Comparison of ENCODE assay signal across 14 cellular contexts in genomic region chr5:176529824-176530195, GRCh38. TPM values are rescaled to one million over a fixed set of nuclear protein-coding genes. Genes with fewer than 3 reads are reported as not detected.
DNase-seq lines count a peak whose midpoint lies in the region; FAIRE-seq and TF ChIP-seq lines count a peak whose summit lies in the region.
"Had no signal": no experiment of that assay in that cellular context is flagged by ENCODE, and none has a peak within 500 bp of the region (broad histone marks: within the 10 kb centered on the region; RNA-seq: fewer than 3 reads in every experiment).

No MANE protein-coding gene starts in this region.

- H3K27me3 ChIP-seq in small intestine (ENCODE audit: control insufficient read depth in 2 of 2, insufficient read depth in 2 of 2, low read length in 2 of 2), result no peaks in the 10 kb centered on the region
- H3K27me3 ChIP-seq in BE2C, result no peaks in the 10 kb centered on the region
- H3K27me3 ChIP-seq: left lung, ovary, tibial artery had no signal

- H3K9me3 ChIP-seq in small intestine (ENCODE audit: control insufficient read depth, low read depth), result no peaks in the 10 kb centered on the region
- H3K9me3 ChIP-seq in BE2C, result no peaks in the 10 kb centered on the region
- H3K9me3 ChIP-seq: HAP-1, left lung, ovary, tibial artery had no signal

- H3K4me1 ChIP-seq in small intestine (ENCODE audit: control insufficient read depth in 2 of 2, insufficient read depth in 1 of 2, low read depth in 1 of 2, low read length in 1 of 2) (peaks cover 6 to 12% of the 10 kb centered on the region in 2 donors), BE2C (peaks cover 52% of the 10 kb centered on the region)

- H3K4me1 Mint-ChIP-seq in activated naive CD4-positive, alpha-beta T cell treated with anti-CD3 and anti-CD28 coated beads for 36 hours (ENCODE audit: low read depth), result peaks cover 52% of the 10 kb centered on the region

- in situ Hi-C loops in GM13977 (cut with MboI; ENCODE audit: low pct_unique_long_range_greater_than_20kb, low sequenced_read_pairs, unreplicated experiment), result no loop called here

- 64 to 80% (median 70%) methylated on average over 9 to 11 of the region's 11 CpGs for WGBS in small intestine, 3 donors

- H3K4me3 ChIP-seq in small intestine (ENCODE audit: low read depth in 1 of 2, low read length in 2 of 2) (no peak overlapping the region), BE2C (ENCODE audit: low read depth, low read length) (no peak overlapping the region)
- H3K4me3 ChIP-seq: HAP-1, left lung, ovary, tibial artery had no signal

- H3K36me3 ChIP-seq in small intestine (ENCODE audit: control insufficient read depth in 2 of 2, insufficient read depth in 2 of 2, low read length in 2 of 2) (peaks cover 28 to 38% of the 10 kb centered on the region in 2 donors), BE2C (peaks cover 67% of the 10 kb centered on the region)
- H3K36me3 ChIP-seq: ovary had no signal

- TF ChIP-seq CTCF in GM13977 (IDR thresholded peaks at IDR 0.05; ENCODE audit: extremely low read depth, insufficient read depth, missing control alignments) (no peak), RWPE1 (conservative IDR thresholded peaks at IDR 0.05; ENCODE audit: low read depth) (no peak), BE2C (IDR thresholded peaks at IDR 0.05; ENCODE audit: low read depth, low read length) (no peak)

- H3K4me3 Mint-ChIP-seq in activated naive CD4-positive, alpha-beta T cell treated with anti-CD3 and anti-CD28 coated beads for 36 hours, result peak overlapping the region; percentile 57

- DNase-seq in GM13977 (ENCODE audit: low spot score), result peak; percentile 54
- DNase-seq in RWPE1 (ENCODE audit: low spot score), result no peak
- DNase-seq in activated naive CD4-positive, alpha-beta T cell treated with anti-CD3 and anti-CD28 coated beads for 36 hours, result peak; percentile 70
- DNase-seq in small intestine, result peak; percentile 45
- no peak for DNase-seq in SHP77 (lab: John Stamatoyannopoulos, UW)
- no peak for DNase-seq in BE2C
- no peak for DNase-seq in NCI-H524 treated with DMSO at 0.1 percent for 48 hours (lab: John Stamatoyannopoulos, UW)
- DNase-seq: DMS153, NCI-H748 treated with DMSO at 0.1 percent for 48 hours, SW 1271, tibial artery had no signal

- H3K27ac Mint-ChIP-seq in activated naive CD4-positive, alpha-beta T cell treated with anti-CD3 and anti-CD28 coated beads for 36 hours, result peak overlapping the region; percentile 81

- POLR2A ChIA-PET in RWPE1 (lab: Yijun Ruan, JAX; ENCODE audit: low non-redundant PET), result no interaction called here

- CTCF ChIA-PET in RWPE1 (lab: Yijun Ruan, JAX), result interaction anchor here (0.6 to 0.8 kb wide), 3 partner anchors 13 to 737 kb away, joined by 3 to 4 read pairs (median 4); no protein-coding TSS in a partner anchor
- CTCF ChIA-PET in activated naive CD4-positive, alpha-beta T cell treated with anti-CD3 and anti-CD28 coated beads for 36 hours (lab: Charles Lee), result interaction anchor here (1.0 to 1.5 kb wide), 2 partner anchors 11 to 131 kb away, joined by 3 read pairs; no protein-coding TSS in a partner anchor

- H3K27ac ChIP-seq in RWPE1 (peak overlapping the region; percentile 96), small intestine (ENCODE audit: low read depth in 1 of 2, low read length in 1 of 2) (no peak overlapping the region)
- H3K27ac ChIP-seq: left lung, ovary, tibial artery had no signal

- H3K27me3 Mint-ChIP-seq in activated naive CD4-positive, alpha-beta T cell treated with anti-CD3 and anti-CD28 coated beads for 36 hours (ENCODE audit: low read depth), result no peaks in the 10 kb centered on the region

- peaks cover 19% of the 10 kb centered on the region for H3K36me3 Mint-ChIP-seq in activated naive CD4-positive, alpha-beta T cell treated with anti-CD3 and anti-CD28 coated beads for 36 hours (ENCODE audit: low read depth)

- H3K9me3 Mint-ChIP-seq in activated naive CD4-positive, alpha-beta T cell treated with anti-CD3 and anti-CD28 coated beads for 36 hours, result no peaks in the 10 kb centered on the region

- intact Hi-C loops in activated naive CD4-positive, alpha-beta T cell treated with anti-CD3 and anti-CD28 coated beads for 36 hours (cut with micrococcal nuclease), result loop anchor here (5.0 kb wide), 1 partner anchor 43 kb away; no protein-coding TSS in a partner anchor

- FAIRE-seq in small intestine (lab: Jason Lieb, UNC), result no peak

RNA-seq across cellular contexts. Expression of gene RNF44, which starts 7.4 kb away (rescaled TPM):
- 10 to 100 TPM; 83.3 to 88.3 TPM for total RNA-seq in activated naive CD4-positive, alpha-beta T cell treated with anti-CD3 and anti-CD28 coated beads for 36 hours
- polyA plus RNA-seq in small intestine, result 10 to 100 TPM; 13.5 to 27.0 (median 14.5) TPM
- polyA plus RNA-seq in BE2C (2012; ENCODE audit: insufficient read depth, insufficient read length, low read depth), result 156 TPM

RNA-seq across cellular contexts. Expression of gene CDHR2, which starts 19.3 kb away (rescaled TPM):
- under 1 TPM; 0.19 to 0.35 TPM for total RNA-seq in activated naive CD4-positive, alpha-beta T cell treated with anti-CD3 and anti-CD28 coated beads for 36 hours
- 100 to 1,000 TPM in 2 of 3 donors, 10 to 100 TPM in 1; 50.1 to 545 (median 411) TPM for polyA plus RNA-seq in small intestine
- 7.5 TPM for polyA plus RNA-seq in BE2C (2012; ENCODE audit: insufficient read depth, insufficient read length, low read depth)

Comparison
In these comparisons a context has a peak if more than half of its experiments do, and no peak if none do; other contexts are left out.
1. DNase-seq: peak in GM13977 (single experiment), activated naive CD4-positive, alpha-beta T cell treated with anti-CD3 and anti-CD28 coated beads for 36 hours (single experiment) and small intestine (single experiment); none in RWPE1 (single experiment), SHP77 (0 of 2), BE2C (single experiment) and NCI-H524 treated with DMSO at 0.1 percent for 48 hours (single experiment).